22 cellular contexts compared by ENCODE assay signal in the genomic region with DNA sequence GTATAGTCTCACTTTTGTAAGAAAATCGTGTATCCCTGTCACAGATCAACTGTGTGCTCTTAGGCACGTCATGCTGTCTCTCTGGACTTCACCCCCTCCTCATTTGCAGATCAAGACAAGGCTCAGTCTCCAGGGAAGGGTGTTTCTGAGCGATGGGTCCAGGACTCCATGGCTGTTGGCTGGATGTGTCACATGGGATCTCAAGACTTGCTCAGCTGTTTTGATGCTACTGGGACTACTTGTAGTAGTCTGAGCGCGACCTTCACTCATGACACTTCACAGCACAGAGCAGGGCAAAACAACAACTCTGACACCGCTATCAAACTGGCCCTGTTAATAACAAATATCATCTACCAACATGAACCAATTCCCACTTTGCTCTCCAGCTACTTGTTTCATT. TPM values are rescaled to one million over a fixed set of nuclear protein-coding genes. Genes with fewer than 3 reads are reported as not detected.
DNase-seq lines count a peak whose midpoint lies in the region; ATAC-seq, FAIRE-seq and TF ChIP-seq lines count a peak whose summit lies in the region.
"Had no signal": no experiment of that assay in that cellular context is flagged by ENCODE, and none has a peak within 500 bp of the region (broad histone marks: within the 10 kb centered on the region; RNA-seq: fewer than 3 reads in every experiment).

No MANE protein-coding gene starts in this region.

- H3K27me3 Mint-ChIP-seq in glutamatergic neuron (ENCODE audit: unreplicated experiment) (no peaks in the 10 kb centered on the region), progenitor cell of endocrine pancreas (peaks cover 17% of the 10 kb centered on the region)
- H3K27me3 Mint-ChIP-seq in activated T-helper 1 cell treated with anti-CD3 and anti-CD28 coated beads, Interleukin-12 subunit alpha, Interleukin-12 subunit beta, Interleukin-2, Interleukin-4 antibody, amounts not matched to agents 30 ng/mL and 10 ng/mL and 1 ng/mL, durations not matched to agents 14 hours and 24 hours and 36 hours (ENCODE audit: insufficient read depth): peaks cover 7% of the 10 kb centered on the region

- H3K27ac Mint-ChIP-seq in glutamatergic neuron (ENCODE audit: unreplicated experiment) (no peak overlapping the region), progenitor cell of endocrine pancreas (peak overlapping the region; percentile 85)
- no peak overlapping the region for H3K27ac Mint-ChIP-seq in activated T-helper 1 cell treated with anti-CD3 and anti-CD28 coated beads, Interleukin-12 subunit alpha, Interleukin-12 subunit beta, Interleukin-2, Interleukin-4 antibody, amounts not matched to agents 30 ng/mL and 10 ng/mL and 1 ng/mL, durations not matched to agents 14 hours and 24 hours and 36 hours
- H3K27ac Mint-ChIP-seq: CD4-positive, alpha-beta memory T cell had no signal

- H3K36me3 ChIP-seq in HepG2 (replicated peaks in 1 of 2; ENCODE audit: control insufficient read depth in 1 of 2, insufficient read depth in 2 of 2, low read length in 2 of 2) (peaks cover 0 to 9% of the 10 kb centered on the region in 2 experiments; a peak in 2 of 5 replicates), right lobe of liver (no peaks in the 10 kb centered on the region), esophagus squamous epithelium (peaks cover 0 to 7% (median 0%) of the 10 kb centered on the region in 3 donors)

- H3K36me3 Mint-ChIP-seq in glutamatergic neuron (ENCODE audit: unreplicated experiment): peaks cover 11% of the 10 kb centered on the region
- peaks cover 8% of the 10 kb centered on the region for H3K36me3 Mint-ChIP-seq in progenitor cell of endocrine pancreas (ENCODE audit: insufficient read depth)
- H3K36me3 Mint-ChIP-seq in activated T-helper 1 cell treated with anti-CD3 and anti-CD28 coated beads, Interleukin-12 subunit alpha, Interleukin-12 subunit beta, Interleukin-2, Interleukin-4 antibody, amounts not matched to agents 30 ng/mL and 10 ng/mL and 1 ng/mL, durations not matched to agents 14 hours and 24 hours and 36 hours (ENCODE audit: low read depth): no peaks in the 10 kb centered on the region
- H3K36me3 Mint-ChIP-seq: CD4-positive, alpha-beta memory T cell had no signal

- TF ChIP-seq POLR2A in HepG2 (IDR thresholded peaks at IDR 0.05; ENCODE audit: insufficient read depth in 1 of 2, low read depth in 2 of 2, low read length in 2 of 2) (peak in 1 of 2 experiments; percentile 24; a peak in 1 of 4 replicates), right lobe of liver (IDR thresholded peaks at IDR 0.05) (no peak), esophagus squamous epithelium (IDR thresholded peaks at IDR 0.05) (no peak)

- WGBS in HepG2 (ENCODE audit: low lambda C conversion rate): 54% methylated on average over 6 of the region's 6 CpGs
- 84% methylated on average over 6 of the region's 6 CpGs for WGBS in right lobe of liver (ENCODE audit: insufficient coverage, low coverage, low lambda C conversion rate, missing lambda C conversion rate)
- WGBS in esophagus squamous epithelium, 2 donors: 83 to 88% methylated on average over 6 of the region's 6 CpGs

- in situ Hi-C loops in HepG2 (cut with HindIII; ENCODE audit: extremely low pct_ligation_motif_present, low pct_unique_long_range_greater_than_20kb): loop anchor here (5.0 kb wide), 1 partner anchor 38 kb away; a partner anchor contains a TSS

- H3K4me1 Mint-ChIP-seq in glutamatergic neuron (ENCODE audit: low read depth, unreplicated experiment): peaks cover 34% of the 10 kb centered on the region
- H3K4me1 Mint-ChIP-seq in progenitor cell of endocrine pancreas (ENCODE audit: low read depth): peaks cover 48% of the 10 kb centered on the region
- no peaks in the 10 kb centered on the region for H3K4me1 Mint-ChIP-seq in activated T-helper 1 cell treated with anti-CD3 and anti-CD28 coated beads, Interleukin-12 subunit alpha, Interleukin-12 subunit beta, Interleukin-2, Interleukin-4 antibody, amounts not matched to agents 30 ng/mL and 10 ng/mL and 1 ng/mL, durations not matched to agents 14 hours and 24 hours and 36 hours (ENCODE audit: low read depth)
- H3K4me1 Mint-ChIP-seq: CD4-positive, alpha-beta memory T cell had no signal

- no peak for TF ChIP-seq RAD21 in HepG2 (CRISPR knock-in tag; IDR thresholded peaks at IDR 0.05)

- peak overlapping the region; percentile 99 for H3K27ac ChIP-seq in HepG2 (ENCODE audit: extremely low read length, insufficient read depth, low read length)
- H3K27ac ChIP-seq in right lobe of liver: no peak overlapping the region
- H3K27ac ChIP-seq in esophagus squamous epithelium: no peak overlapping the region
- H3K27ac ChIP-seq: 22Rv1 had no signal

- H3K4me3 Mint-ChIP-seq in glutamatergic neuron (ENCODE audit: unreplicated experiment): peak overlapping the region; percentile 41
- H3K4me3 Mint-ChIP-seq in progenitor cell of endocrine pancreas (ENCODE audit: low read depth): no peak overlapping the region
- H3K4me3 Mint-ChIP-seq in activated T-helper 1 cell treated with anti-CD3 and anti-CD28 coated beads, Interleukin-12 subunit alpha, Interleukin-12 subunit beta, Interleukin-2, Interleukin-4 antibody, amounts not matched to agents 30 ng/mL and 10 ng/mL and 1 ng/mL, durations not matched to agents 14 hours and 24 hours and 36 hours: no peak overlapping the region
- H3K4me3 Mint-ChIP-seq: CD4-positive, alpha-beta memory T cell had no signal

- peaks cover 26% of the 10 kb centered on the region for H3K79me2 ChIP-seq in HepG2 (ENCODE audit: insufficient read depth, low read length)

- no peak for DNase-seq in HepG2 (ENCODE audit: low spot score)
- DNase-seq in right lobe of liver: no peak
- DNase-seq in glutamatergic neuron: no peak
- no peak for DNase-seq in progenitor cell of endocrine pancreas (ENCODE audit: low spot score, unreplicated experiment)
- no peak for DNase-seq in activated T-helper 1 cell treated with anti-CD3 and anti-CD28 coated beads, Interleukin-12 subunit alpha, Interleukin-12 subunit beta, Interleukin-2, Interleukin-4 antibody, amounts not matched to agents 30 ng/mL and 10 ng/mL and 1 ng/mL, durations not matched to agents 14 hours and 24 hours and 36 hours (ENCODE audit: low spot score)
- DNase-seq in NCI-H2107 treated with DMSO at 0.1 percent for 48 hours (lab: John Stamatoyannopoulos, UW; ENCODE audit: unreplicated experiment): no peak
- no peak for DNase-seq in stimulated activated CD4-positive, alpha-beta T cell treated with anti-CD3 and anti-CD28 coated beads, Interleukin-4, amount 100 ng/mL, for 4 hours
- DNase-seq in esophagus squamous epithelium (lab: John Stamatoyannopoulos, UW): no peak
- DNase-seq: BE2C; CD4-positive, alpha-beta memory T cell; DND-41; GDM1; GOT3; KBM-7; NCI-H1417 treated with DMSO at 0.1 percent for 48 hours; NCI-H1930; NCI-H510A; Right ventricle myocardium superior; SK-N-SH had no signal

- no TSS peak for BruUV-seq in HepG2 (replicated peaks; lab: Mats Ljungman, UMichigan)

- no peak for FAIRE-seq in HepG2 (lab: Jason Lieb, UNC)
- FAIRE-seq: GM12878, GM18507 had no signal

- H3K4me3 ChIP-seq in HepG2 (replicated peaks in 1 of 3; ENCODE audit: insufficient read depth in 1 of 3, low read depth in 2 of 3, low read length in 3 of 3) (peak overlapping the region in 2 of 3 experiments; percentile 34 to 55; a peak in 4 of 6 replicates), right lobe of liver (no peak overlapping the region), esophagus squamous epithelium (no peak overlapping the region)
- H3K4me3 ChIP-seq: GM12878 had no signal

- H3K4me2 ChIP-seq in HepG2 (ENCODE audit: low read depth, low read length): peak overlapping the region; percentile 76
- H3K4me2 ChIP-seq: SK-N-SH had no signal

- TF ChIP-seq EP300 in HepG2 (IDR thresholded peaks at IDR 0.05; ENCODE audit: low read depth in 2 of 2, low read length in 2 of 2) (no peak), HepG2 (CRISPR knock-in tag; IDR thresholded peaks at IDR 0.05; ENCODE audit: borderline replicate concordance) (no peak)

- no peaks in the 10 kb centered on the region for H4K20me1 ChIP-seq in HepG2 (ENCODE audit: insufficient read depth, low read length)

- H3K4me1 ChIP-seq in HepG2 (ENCODE audit: insufficient read depth, low read length) (peaks cover 88% of the 10 kb centered on the region), right lobe of liver (no peaks in the 10 kb centered on the region), esophagus squamous epithelium (no peaks in the 10 kb centered on the region)

- peak overlapping the region; percentile 81 for H3K9ac ChIP-seq in HepG2 (ENCODE audit: insufficient read depth, low read depth, low read length)
- H3K9ac ChIP-seq: SK-N-SH had no signal

- H3K9me3 Mint-ChIP-seq in glutamatergic neuron (ENCODE audit: unreplicated experiment): peaks cover 2% of the 10 kb centered on the region
- peaks cover 4% of the 10 kb centered on the region for H3K9me3 Mint-ChIP-seq in progenitor cell of endocrine pancreas (ENCODE audit: low read depth)
- no peaks in the 10 kb centered on the region for H3K9me3 Mint-ChIP-seq in activated T-helper 1 cell treated with anti-CD3 and anti-CD28 coated beads, Interleukin-12 subunit alpha, Interleukin-12 subunit beta, Interleukin-2, Interleukin-4 antibody, amounts not matched to agents 30 ng/mL and 10 ng/mL and 1 ng/mL, durations not matched to agents 14 hours and 24 hours and 36 hours

- H3K9me3 ChIP-seq in HepG2 (ENCODE audit: low read length) (no peaks in the 10 kb centered on the region), right lobe of liver (no peaks in the 10 kb centered on the region), esophagus squamous epithelium (no peaks in the 10 kb centered on the region)
- H3K9me3 ChIP-seq: BE2C, SK-N-SH had no signal

- CTCF ChIA-PET in HepG2 (lab: Yijun Ruan, JAX; ENCODE audit: low intra/inter-chr PET ratio, low total read pairs): no interaction called here

- peak overlapping the region; percentile 43 for H2AFZ ChIP-seq in HepG2 (ENCODE audit: low read length)

- no peaks in the 10 kb centered on the region for H3K27me3 ChIP-seq in HepG2 (ENCODE audit: control insufficient read depth in 1 of 2, insufficient read depth in 2 of 2, low read length in 2 of 2)
- no peaks in the 10 kb centered on the region for H3K27me3 ChIP-seq in right lobe of liver
- no peaks in the 10 kb centered on the region for H3K27me3 ChIP-seq in esophagus squamous epithelium
- H3K27me3 ChIP-seq: BE2C had no signal

- no peak for ATAC-seq in HepG2
- no peak for ATAC-seq in right lobe of liver
- ATAC-seq: GM12878 had no signal

- POLR2A ChIA-PET in HepG2 (lab: Yijun Ruan, JAX): interaction anchor here (1.1 to 1.7 kb wide), 3 partner anchors 14 to 116 kb away, joined by 3 to 24 read pairs (median 4); a partner anchor contains a TSS

- intact Hi-C loops in HepG2 (cut with micrococcal nuclease; ENCODE audit: unreplicated experiment): loop anchor here (1.0 to 2.0 kb wide), 3 partner anchors 35 to 116 kb away; a partner anchor contains a TSS
- intact Hi-C loops in right lobe of liver (cut with DNase I): no loop called here
- intact Hi-C loops in activated T-helper 1 cell treated with anti-CD3 and anti-CD28 coated beads, Interleukin-12 subunit alpha, Interleukin-12 subunit beta, Interleukin-2, Interleukin-4 antibody, amounts not matched to agents 30 ng/mL and 10 ng/mL and 1 ng/mL, durations not matched to agents 14 hours and 24 hours and 36 hours (cut with micrococcal nuclease): no loop called here
- intact Hi-C loops in esophagus squamous epithelium (cut with DNase I): no loop called here

- TF ChIP-seq CTCF in HepG2 (CRISPR knock-in tag; IDR thresholded peaks at IDR 0.05): no peak
- no peak for TF ChIP-seq CTCF in right lobe of liver (IDR thresholded peaks at IDR 0.05)
- no peak for TF ChIP-seq CTCF in glutamatergic neuron (IDR thresholded peaks at IDR 0.05; ENCODE audit: partially characterized antibody, unreplicated experiment)
- TF ChIP-seq CTCF in progenitor cell of endocrine pancreas (IDR thresholded peaks at IDR 0.05; ENCODE audit: unreplicated experiment): no peak
- no peak for TF ChIP-seq CTCF in esophagus squamous epithelium (IDR thresholded peaks at IDR 0.05)

RNA-seq across cellular contexts. Expression of a gene that starts 36.2 kb away (rescaled TPM):
- total RNA-seq in HepG2 (2016; rRNA removed; fragmentation: Illumina TruSeq; extraction: Trizol): 4.2 and 6.3 TPM in 2 replicates
- 1.2 and 1.3 TPM in 2 replicates for total RNA-seq in HepG2 (2016; cell fraction: cytosol; rRNA removed; fragmentation: Illumina TruSeq; extraction: Trizol; ENCODE audit: low read depth)
- 5.1 and 5.7 TPM in 2 replicates for total RNA-seq in HepG2 (2016; cell fraction: insoluble cytoplasmic fraction; rRNA removed; fragmentation: Illumina TruSeq; extraction: Trizol)
- total RNA-seq in HepG2 (2016; cell fraction: membrane; rRNA removed; fragmentation: Illumina TruSeq; extraction: Trizol): 3.9 and 4.0 TPM in 2 replicates
- total RNA-seq in HepG2 (2016; cell fraction: nucleus; rRNA removed; fragmentation: Illumina TruSeq; extraction: Trizol): 5.0 and 5.1 TPM in 2 replicates
- polyA plus RNA-seq in HepG2 (2011; rRNA removed): 6.0 and 7.7 TPM in 2 replicates
- polyA plus RNA-seq in HepG2 (2011; cell fraction: cytosol; rRNA removed): 3.7 and 4.0 TPM in 2 replicates
- polyA plus RNA-seq in HepG2 (2011; cell fraction: nucleus; rRNA removed): 8.9 and 13.5 TPM in 2 replicates
- 4.5 and 5.4 TPM in 2 replicates for polyA plus RNA-seq in HepG2 (2012)
- 0.35 and 0.44 TPM in 2 replicates for polyA plus RNA-seq in HepG2 (2016; cell fraction: cytosol; fragmentation: Illumina TruSeq; extraction: Trizol; ENCODE audit: low read depth)
- 5.0 and 5.5 TPM in 2 replicates for polyA plus RNA-seq in HepG2 (2016; cell fraction: insoluble cytoplasmic fraction; fragmentation: Illumina TruSeq; extraction: Trizol; ENCODE audit: low read depth)
- 1.8 and 2.1 TPM in 2 replicates for polyA plus RNA-seq in HepG2 (2016; cell fraction: membrane; fragmentation: Illumina TruSeq; extraction: Trizol; ENCODE audit: low read depth)
- 6.4 and 7.3 TPM in 2 replicates for polyA plus RNA-seq in HepG2 (2016; cell fraction: nucleus; fragmentation: Illumina TruSeq; extraction: Trizol; ENCODE audit: insufficient read depth, low read depth)
- 14.6 TPM in 1 of 2 replicates, not detected in the other for polyA minus RNA-seq in HepG2 (2011; rRNA and poly(A)+ RNA removed; ENCODE audit: low replicate concordance)
- polyA minus RNA-seq in HepG2 (2011; cell fraction: cytosol; rRNA and poly(A)+ RNA removed): 8.3 and 8.5 TPM in 2 replicates
- polyA minus RNA-seq in HepG2 (2011; cell fraction: nucleus; rRNA and poly(A)+ RNA removed): 9.7 and 10.6 TPM in 2 replicates
- total RNA-seq in right lobe of liver: 1 to 10 TPM in 4 of 6 experiments, under 1 TPM in 2; 0.80 to 1.5 (median 1.3) TPM
- 43.6 TPM for total RNA-seq in glutamatergic neuron (ENCODE audit: unreplicated experiment)
- total RNA-seq in progenitor cell of endocrine pancreas: 10.5 and 11.1 TPM in 2 replicates
- 0.08 TPM in 1 of 2 replicates, not detected in the other for total RNA-seq in activated T-helper 1 cell treated with anti-CD3 and anti-CD28 coated beads, Interleukin-12 subunit alpha, Interleukin-12 subunit beta, Interleukin-2, Interleukin-4 antibody, amounts not matched to agents 30 ng/mL and 10 ng/mL and 1 ng/mL, durations not matched to agents 14 hours and 24 hours and 36 hours
- total RNA-seq in esophagus squamous epithelium: 1 to 10 TPM in 3 of 4 donors, under 1 TPM in 1; 0.88 to 7.8 (median 2.9) TPM
- total RNA-seq: CD4-positive, alpha-beta memory T cell; GM12878 had no signal

Comparison
In these comparisons a context has a peak if more than half of its experiments do, and no peak if none do; other contexts are left out.
1. H3K4me3 ChIP-seq: peak in HepG2 (2 of 3); none in right lobe of liver (0 of 3) and esophagus squamous epithelium (0 of 4).